In the genomic region with DNA sequence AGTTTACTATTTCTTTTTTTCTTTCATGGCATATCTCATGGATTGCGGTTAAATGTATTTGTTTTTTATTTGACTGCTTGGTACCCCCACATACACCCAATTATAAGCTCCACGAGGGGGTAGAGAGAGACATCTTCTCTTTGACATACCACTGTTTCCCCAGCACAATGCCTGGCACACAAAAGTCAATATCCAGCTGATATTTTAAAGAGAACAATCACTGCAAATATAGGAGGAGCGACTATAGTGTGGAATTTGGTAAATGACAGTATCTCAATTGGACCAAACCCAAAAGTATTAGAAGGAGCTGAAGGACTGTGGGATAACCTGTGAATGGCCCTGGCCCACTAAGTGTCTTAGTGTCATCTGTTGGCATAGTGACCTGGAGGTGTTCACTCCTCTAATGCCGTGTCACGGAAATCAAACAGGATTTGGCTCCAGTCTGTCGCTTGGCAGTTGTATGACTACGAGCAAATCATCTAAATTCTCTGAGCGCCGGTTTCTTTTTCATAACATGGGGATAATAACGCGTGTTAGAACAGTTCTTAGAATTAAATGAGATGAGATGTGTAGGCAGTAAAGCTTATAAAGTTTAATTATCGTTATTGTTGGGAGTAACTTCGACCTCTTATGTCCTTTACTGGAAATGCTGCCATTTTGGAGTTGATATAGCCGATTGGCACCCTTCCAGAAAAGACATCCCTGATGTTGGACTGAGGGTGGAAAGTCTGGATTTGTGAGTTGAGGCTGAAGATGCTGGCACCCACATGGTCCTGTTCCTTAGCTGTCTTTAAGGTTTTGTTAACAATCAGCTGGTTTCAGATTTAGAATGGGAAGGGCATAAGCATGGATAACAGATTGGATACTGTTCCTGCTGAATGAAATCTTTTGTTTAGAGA, we compare ENCODE assay signal across 18 cellular contexts.
DNase-seq lines count a peak whose midpoint lies in the region; ATAC-seq, FAIRE-seq and TF ChIP-seq lines count a peak whose summit lies in the region.
"Had no signal": no experiment of that assay in that cellular context is flagged by ENCODE, and none has a peak within 500 bp of the region (broad histone marks: within the 10 kb centered on the region; RNA-seq: fewer than 3 reads in every experiment).

No MANE protein-coding gene starts in this region.

- H3K9me3 Mint-ChIP-seq in astrocyte (ENCODE audit: unreplicated experiment), result peaks cover 2% of the 10 kb centered on the region
- H3K9me3 Mint-ChIP-seq: activated T-helper 17 cell treated with anti-CD3 and anti-CD28 coated beads, Interleukin-2, amount 50 U/mL, for 72 hours; GM23338; memory B cell had no signal

- H3K9me3 ChIP-seq in left ventricle myocardium inferior (replicated peaks), result no peaks in the 10 kb centered on the region
- no peaks in the 10 kb centered on the region for H3K9me3 ChIP-seq in astrocyte (ENCODE audit: insufficient read depth, low read depth, low read length)
- H3K9me3 ChIP-seq: uterus had no signal

- peaks cover 23% of the 10 kb centered on the region for H3K4me1 Mint-ChIP-seq in astrocyte (ENCODE audit: low read depth, unreplicated experiment)
- H3K4me1 Mint-ChIP-seq: activated T-helper 17 cell treated with anti-CD3 and anti-CD28 coated beads, Interleukin-2, amount 50 U/mL, for 72 hours; IgD-negative memory B cell; memory B cell had no signal

- H3K79me2 ChIP-seq in astrocyte (ENCODE audit: insufficient read depth, low read length), result no peaks in the 10 kb centered on the region

- H3K4me3 ChIP-seq in left ventricle myocardium inferior, result no peak overlapping the region
- H3K4me3 ChIP-seq in astrocyte (ENCODE audit: insufficient read depth, low read depth, low read length), result no peak overlapping the region
- H3K4me3 ChIP-seq: coronary artery, GM23338, uterus had no signal

- no peak overlapping the region for H2AFZ ChIP-seq in astrocyte (ENCODE audit: low read depth, low read length)
- H2AFZ ChIP-seq: GM23338 had no signal

- no peaks in the 10 kb centered on the region for H3K27me3 Mint-ChIP-seq in astrocyte (ENCODE audit: low read depth, unreplicated experiment)

- DNase-seq in left cardiac atrium (peak; percentile 28), left ventricle myocardium inferior (no peak), astrocyte (ENCODE audit: low read depth) (peak; percentile 38), iris pigment epithelial cell (ENCODE audit: low read depth) (peak; percentile 56), retina (no peak), anterior cingulate cortex (lab: John Stamatoyannopoulos, UW) (no peak)
- DNase-seq: activated CD4-positive, alpha-beta T cell treated with anti-CD3 and anti-CD28 coated beads, Interleukin-2, amount 50 U/mL, for 48 hours; Calu3; NCI-H1417; stimulated activated naive CD8-positive, alpha-beta T cell treated with anti-CD3 and anti-CD28 coated beads, Interleukin-15, Interleukin-2, amounts not matched to agents 100 U/mL and 50 U/mL, for 24 hours; uterus had no signal

- ATAC-seq in left cardiac atrium (peak; percentile 53 to 72), GM18519 (IDR thresholded peaks at IDR 0.05; ENCODE audit: low FRiP score, unreplicated experiment) (no peak), GM19324 (IDR thresholded peaks at IDR 0.05; ENCODE audit: low FRiP score, unreplicated experiment) (no peak)
- ATAC-seq: activated T-helper 17 cell treated with anti-CD3 and anti-CD28 coated beads, Interleukin-2, amount 50 U/mL, for 72 hours; stimulated activated naive CD8-positive, alpha-beta T cell treated with anti-CD3 and anti-CD28 coated beads, Interleukin-15, Interleukin-2, amounts not matched to agents 100 U/mL and 50 U/mL, for 24 hours had no signal

- H3K27me3 ChIP-seq in left ventricle myocardium inferior (ENCODE audit: low read depth) (no peaks in the 10 kb centered on the region), astrocyte (ENCODE audit: insufficient read depth, low read length) (no peaks in the 10 kb centered on the region)
- H3K27me3 ChIP-seq: uterus had no signal

- no peak overlapping the region for H3K4me3 Mint-ChIP-seq in astrocyte (ENCODE audit: unreplicated experiment)
- H3K4me3 Mint-ChIP-seq: activated T-helper 17 cell treated with anti-CD3 and anti-CD28 coated beads, Interleukin-2, amount 50 U/mL, for 72 hours; GM23338; IgD-negative memory B cell; memory B cell had no signal

- H3K9ac ChIP-seq in astrocyte (ENCODE audit: low read length), result no peak overlapping the region

- intact Hi-C loops in left cardiac atrium (cut with DNase I) (loop anchor here in 1 of 2 donors (10.0 kb wide), 1 partner anchor 61 kb away; no protein-coding TSS in a partner anchor), left ventricle myocardium inferior (cut with micrococcal nuclease) (no loop called here)

- FAIRE-seq in astrocyte (lab: Jason Lieb, UNC), result no peak

- H3K4me1 ChIP-seq in left ventricle myocardium inferior (peaks cover 40% of the 10 kb centered on the region), astrocyte (ENCODE audit: insufficient read depth, low read length) (no peaks in the 10 kb centered on the region)
- H3K4me1 ChIP-seq: uterus had no signal

- no peaks in the 10 kb centered on the region for H3K36me3 Mint-ChIP-seq in astrocyte (ENCODE audit: low read depth, unreplicated experiment)
- H3K36me3 Mint-ChIP-seq: memory B cell had no signal

- H3K27ac Mint-ChIP-seq in astrocyte (ENCODE audit: unreplicated experiment), result no peak overlapping the region
- H3K27ac Mint-ChIP-seq: activated T-helper 17 cell treated with anti-CD3 and anti-CD28 coated beads, Interleukin-2, amount 50 U/mL, for 72 hours; GM23338; IgD-negative memory B cell; memory B cell had no signal

- H3K27ac ChIP-seq in left ventricle myocardium inferior (replicated peaks) (no peak overlapping the region), astrocyte (ENCODE audit: low read depth, low read length) (no peak overlapping the region)
- H3K27ac ChIP-seq: coronary artery, uterus had no signal

- peak overlapping the region; percentile 17 for H3K4me2 ChIP-seq in astrocyte (ENCODE audit: low read length)
- H3K4me2 ChIP-seq: GM23338 had no signal

- no peaks in the 10 kb centered on the region for H4K20me1 ChIP-seq in astrocyte (ENCODE audit: insufficient read depth, low read length)

- H3K36me3 ChIP-seq in left ventricle myocardium inferior (no peaks in the 10 kb centered on the region), astrocyte (ENCODE audit: insufficient read depth, low read length) (no peaks in the 10 kb centered on the region)
- H3K36me3 ChIP-seq: uterus had no signal

- TF ChIP-seq CTCF in left ventricle myocardium inferior (IDR thresholded peaks at IDR 0.05; ENCODE audit: borderline replicate concordance), result no peak
- TF ChIP-seq CTCF in astrocyte (IDR thresholded peaks at IDR 0.05; ENCODE audit: insufficient read depth, low read depth, low read length), result no peak

Comparison
In these comparisons a context has a peak if more than half of its experiments do, and no peak if none do; other contexts are left out.
1. DNase-seq: peak in left cardiac atrium (single experiment), astrocyte (single experiment) and iris pigment epithelial cell (single experiment); none in left ventricle myocardium inferior (single experiment), retina (single experiment) and anterior cingulate cortex (0 of 58).
2. ATAC-seq: peak in left cardiac atrium (2 of 2); none in GM18519 (single experiment) and GM19324 (single experiment).